9 cellular contexts compared by ENCODE assay signal in the genomic region with DNA sequence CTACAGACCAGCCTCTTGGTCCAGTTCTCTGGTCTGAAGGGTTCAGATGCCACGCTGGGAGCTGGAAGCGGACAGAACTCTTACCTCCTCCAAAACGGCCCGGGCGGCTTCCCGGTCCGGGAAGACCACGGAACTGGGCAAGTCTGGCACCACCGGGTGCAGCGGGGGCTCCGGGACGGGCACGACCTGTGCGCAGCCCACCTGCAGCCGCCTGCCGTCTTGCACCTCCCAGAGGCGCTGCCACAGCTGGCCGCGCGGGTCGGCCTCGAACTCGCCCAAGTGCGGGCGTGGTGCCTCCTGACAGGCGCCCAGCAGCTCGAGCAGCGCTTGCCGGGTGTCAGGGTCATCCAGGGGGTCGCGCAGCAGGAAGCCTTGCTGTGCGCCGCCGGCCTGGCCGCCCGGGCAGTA. TPM values are rescaled to one million over a fixed set of nuclear protein-coding genes. Genes with fewer than 3 reads are reported as not detected.
A peak's percentile ranks its signal among the peaks of the same experiment; 100 is the strongest.
DNase-seq lines count a peak whose midpoint lies in the region; ATAC-seq, FAIRE-seq and TF ChIP-seq lines count a peak whose summit lies in the region.
"Had no signal": no experiment of that assay in that cellular context is flagged by ENCODE, and none has a peak within 500 bp of the region (broad histone marks: within the 10 kb centered on the region; RNA-seq: fewer than 3 reads in every experiment).

No MANE protein-coding gene starts in this region.

- no peak for FAIRE-seq in small intestine (lab: Jason Lieb, UNC)

- intact Hi-C loops in Right ventricle myocardium superior (cut with DNase I): no loop called here
- intact Hi-C loops in Right ventricle myocardium inferior (cut with DNase I): loop anchor here (5.0 kb wide), 1 partner anchor 52 kb away; a partner anchor contains a TSS
- intact Hi-C loops in activated T-helper 1 cell treated with anti-CD3 and anti-CD28 coated beads, Interleukin-12 subunit alpha, Interleukin-12 subunit beta, Interleukin-2, Interleukin-4 antibody, amounts not matched to agents 30 ng/mL and 10 ng/mL and 1 ng/mL, durations not matched to agents 14 hours and 24 hours and 36 hours (cut with micrococcal nuclease): no loop called here

- peaks cover 33% of the 10 kb centered on the region for H3K36me3 Mint-ChIP-seq in activated T-helper 1 cell treated with anti-CD3 and anti-CD28 coated beads, Interleukin-12 subunit alpha, Interleukin-12 subunit beta, Interleukin-2, Interleukin-4 antibody, amounts not matched to agents 30 ng/mL and 10 ng/mL and 1 ng/mL, durations not matched to agents 14 hours and 24 hours and 36 hours (ENCODE audit: low read depth)

- peaks cover 57% of the 10 kb centered on the region for H3K4me1 Mint-ChIP-seq in activated T-helper 1 cell treated with anti-CD3 and anti-CD28 coated beads, Interleukin-12 subunit alpha, Interleukin-12 subunit beta, Interleukin-2, Interleukin-4 antibody, amounts not matched to agents 30 ng/mL and 10 ng/mL and 1 ng/mL, durations not matched to agents 14 hours and 24 hours and 36 hours (ENCODE audit: low read depth)

- no peaks in the 10 kb centered on the region for H3K27me3 Mint-ChIP-seq in activated T-helper 1 cell treated with anti-CD3 and anti-CD28 coated beads, Interleukin-12 subunit alpha, Interleukin-12 subunit beta, Interleukin-2, Interleukin-4 antibody, amounts not matched to agents 30 ng/mL and 10 ng/mL and 1 ng/mL, durations not matched to agents 14 hours and 24 hours and 36 hours (ENCODE audit: insufficient read depth)
- H3K27me3 Mint-ChIP-seq: stimulated activated naive B cell treated with anti-CD40 and anti-IgM and Interleukin-4, amounts not matched to agents 10 μg/mL and 1 μg/mL and 100 μg/mL, for 72 hours had no signal

- H3K27me3 ChIP-seq in right atrium auricular region (no peaks in the 10 kb centered on the region), small intestine (ENCODE audit: control insufficient read depth in 2 of 2, insufficient read depth in 2 of 2, low read length in 2 of 2) (no peaks in the 10 kb centered on the region)

- DNase-seq in Right ventricle myocardium superior (peak; percentile 59), Right ventricle myocardium inferior (ENCODE audit: missing footprints) (no peak), right atrium auricular region (ENCODE audit: low spot score) (no peak), small intestine (peak; percentile 23), NCI-H524 treated with DMSO at 0.1 percent for 48 hours (lab: John Stamatoyannopoulos, UW) (no peak), T-helper 9 cell (no peak)
- DNase-seq in activated T-helper 1 cell treated with anti-CD3 and anti-CD28 coated beads, Interleukin-12 subunit alpha, Interleukin-12 subunit beta, Interleukin-2, Interleukin-4 antibody, amounts not matched to agents 30 ng/mL and 10 ng/mL and 1 ng/mL, durations not matched to agents 14 hours and 24 hours and 36 hours (ENCODE audit: low spot score): peak; percentile 14

- H3K27ac ChIP-seq in right atrium auricular region (peak overlapping the region; percentile 69 to 84), small intestine (ENCODE audit: low read depth in 1 of 2, low read length in 1 of 2) (peak overlapping the region; percentile 75 to 87)

- peaks cover 22% of the 10 kb centered on the region for H3K9me3 Mint-ChIP-seq in activated T-helper 1 cell treated with anti-CD3 and anti-CD28 coated beads, Interleukin-12 subunit alpha, Interleukin-12 subunit beta, Interleukin-2, Interleukin-4 antibody, amounts not matched to agents 30 ng/mL and 10 ng/mL and 1 ng/mL, durations not matched to agents 14 hours and 24 hours and 36 hours

- H3K36me3 ChIP-seq in right atrium auricular region: no peaks in the 10 kb centered on the region
- peaks cover 4 to 7% of the 10 kb centered on the region in 2 donors for H3K36me3 ChIP-seq in small intestine (ENCODE audit: control insufficient read depth in 2 of 2, insufficient read depth in 2 of 2, low read length in 2 of 2)

- no peak for TF ChIP-seq CTCF in right atrium auricular region (IDR thresholded peaks at IDR 0.05)

- peak overlapping the region; percentile 68 for H3K27ac Mint-ChIP-seq in activated T-helper 1 cell treated with anti-CD3 and anti-CD28 coated beads, Interleukin-12 subunit alpha, Interleukin-12 subunit beta, Interleukin-2, Interleukin-4 antibody, amounts not matched to agents 30 ng/mL and 10 ng/mL and 1 ng/mL, durations not matched to agents 14 hours and 24 hours and 36 hours
- H3K27ac Mint-ChIP-seq: stimulated activated naive B cell treated with anti-CD40 and anti-IgM and Interleukin-4, amounts not matched to agents 10 μg/mL and 1 μg/mL and 100 μg/mL, for 72 hours had no signal

- H3K9me3 ChIP-seq in right atrium auricular region (no peaks in the 10 kb centered on the region), small intestine (ENCODE audit: control insufficient read depth, low read depth) (no peaks in the 10 kb centered on the region)

- H3K4me1 ChIP-seq in right atrium auricular region: peaks cover 0 to 21% of the 10 kb centered on the region in 2 donors
- peaks cover 2 to 3% of the 10 kb centered on the region in 2 donors for H3K4me1 ChIP-seq in small intestine (ENCODE audit: control insufficient read depth in 2 of 2, insufficient read depth in 1 of 2, low read depth in 1 of 2, low read length in 1 of 2)

- WGBS in small intestine, 3 donors: 3 to 4% (median 3%) methylated on average over 19 to 36 of the region's 36 CpGs

- ATAC-seq in Right ventricle myocardium superior (ENCODE audit: poor library complexity) (no peak), Right ventricle myocardium inferior (no peak), HG03139 (IDR thresholded peaks at IDR 0.05; ENCODE audit: unreplicated experiment) (peak; percentile 17)

- H3K4me3 Mint-ChIP-seq in activated T-helper 1 cell treated with anti-CD3 and anti-CD28 coated beads, Interleukin-12 subunit alpha, Interleukin-12 subunit beta, Interleukin-2, Interleukin-4 antibody, amounts not matched to agents 30 ng/mL and 10 ng/mL and 1 ng/mL, durations not matched to agents 14 hours and 24 hours and 36 hours: peak overlapping the region; percentile 74

- H3K4me3 ChIP-seq in right atrium auricular region: peak overlapping the region; percentile 61 to 85
- peak overlapping the region; percentile 68 to 78 for H3K4me3 ChIP-seq in small intestine (ENCODE audit: low read depth in 1 of 2, low read length in 2 of 2)

RNA-seq across cellular contexts. Expression of a gene that starts 0.8 kb away (rescaled TPM):
- total RNA-seq in Right ventricle myocardium superior (2.7 TPM), Right ventricle myocardium inferior (3.4 TPM), right atrium auricular region (1 to 10 TPM; 1.8 to 4.4 TPM)
- total RNA-seq in activated T-helper 1 cell treated with anti-CD3 and anti-CD28 coated beads, Interleukin-12 subunit alpha, Interleukin-12 subunit beta, Interleukin-2, Interleukin-4 antibody, amounts not matched to agents 30 ng/mL and 10 ng/mL and 1 ng/mL, durations not matched to agents 14 hours and 24 hours and 36 hours: 4.1 and 7.4 TPM in 2 replicates
- polyA plus RNA-seq in small intestine: 10 to 100 TPM in 1 of 3 donors, 1 to 10 TPM in 2; 5.5 to 11.0 (median 9.5) TPM

RNA-seq across cellular contexts. Expression of a gene that starts 12.6 kb away (rescaled TPM):
- total RNA-seq in Right ventricle myocardium superior: 3.4 TPM
- 3.3 TPM for total RNA-seq in Right ventricle myocardium inferior
- 2.2 and 2.4 TPM in 2 replicates for total RNA-seq in activated T-helper 1 cell treated with anti-CD3 and anti-CD28 coated beads, Interleukin-12 subunit alpha, Interleukin-12 subunit beta, Interleukin-2, Interleukin-4 antibody, amounts not matched to agents 30 ng/mL and 10 ng/mL and 1 ng/mL, durations not matched to agents 14 hours and 24 hours and 36 hours
- total RNA-seq in right atrium auricular region: 1 to 10 TPM; 1.5 to 3.6 TPM
- 1 to 10 TPM in 2 of 3 donors, under 1 TPM in 1; 0.81 to 2.6 (median 1.1) TPM for polyA plus RNA-seq in small intestine

RNA-seq across cellular contexts. Expression of a gene that starts 52.3 kb away (rescaled TPM):
- total RNA-seq in Right ventricle myocardium superior (14.5 TPM), Right ventricle myocardium inferior (16.9 TPM), right atrium auricular region (10 to 100 TPM in 1 of 2 donors, 1 to 10 TPM in 1; 8.2 to 12.6 TPM)
- 14.4 and 16.6 TPM in 2 replicates for total RNA-seq in activated T-helper 1 cell treated with anti-CD3 and anti-CD28 coated beads, Interleukin-12 subunit alpha, Interleukin-12 subunit beta, Interleukin-2, Interleukin-4 antibody, amounts not matched to agents 30 ng/mL and 10 ng/mL and 1 ng/mL, durations not matched to agents 14 hours and 24 hours and 36 hours
- polyA plus RNA-seq in small intestine: 1 to 10 TPM; 1.4 to 3.7 (median 1.6) TPM

Comparison
In these comparisons a context has a peak if more than half of its experiments do, and no peak if none do; other contexts are left out.
1. DNase-seq: peak in Right ventricle myocardium superior (single experiment), activated T-helper 1 cell treated with anti-CD3 and anti-CD28 coated beads, Interleukin-12 subunit alpha, Interleukin-12 subunit beta, Interleukin-2, Interleukin-4 antibody, amounts not matched to agents 30 ng/mL and 10 ng/mL and 1 ng/mL, durations not matched to agents 14 hours and 24 hours and 36 hours (single experiment) and small intestine (single experiment); none in Right ventricle myocardium inferior (single experiment), right atrium auricular region (single experiment), NCI-H524 treated with DMSO at 0.1 percent for 48 hours (single experiment) and T-helper 9 cell (single experiment).